2 cellular contexts compared by ENCODE assay signal in the genomic region with DNA sequence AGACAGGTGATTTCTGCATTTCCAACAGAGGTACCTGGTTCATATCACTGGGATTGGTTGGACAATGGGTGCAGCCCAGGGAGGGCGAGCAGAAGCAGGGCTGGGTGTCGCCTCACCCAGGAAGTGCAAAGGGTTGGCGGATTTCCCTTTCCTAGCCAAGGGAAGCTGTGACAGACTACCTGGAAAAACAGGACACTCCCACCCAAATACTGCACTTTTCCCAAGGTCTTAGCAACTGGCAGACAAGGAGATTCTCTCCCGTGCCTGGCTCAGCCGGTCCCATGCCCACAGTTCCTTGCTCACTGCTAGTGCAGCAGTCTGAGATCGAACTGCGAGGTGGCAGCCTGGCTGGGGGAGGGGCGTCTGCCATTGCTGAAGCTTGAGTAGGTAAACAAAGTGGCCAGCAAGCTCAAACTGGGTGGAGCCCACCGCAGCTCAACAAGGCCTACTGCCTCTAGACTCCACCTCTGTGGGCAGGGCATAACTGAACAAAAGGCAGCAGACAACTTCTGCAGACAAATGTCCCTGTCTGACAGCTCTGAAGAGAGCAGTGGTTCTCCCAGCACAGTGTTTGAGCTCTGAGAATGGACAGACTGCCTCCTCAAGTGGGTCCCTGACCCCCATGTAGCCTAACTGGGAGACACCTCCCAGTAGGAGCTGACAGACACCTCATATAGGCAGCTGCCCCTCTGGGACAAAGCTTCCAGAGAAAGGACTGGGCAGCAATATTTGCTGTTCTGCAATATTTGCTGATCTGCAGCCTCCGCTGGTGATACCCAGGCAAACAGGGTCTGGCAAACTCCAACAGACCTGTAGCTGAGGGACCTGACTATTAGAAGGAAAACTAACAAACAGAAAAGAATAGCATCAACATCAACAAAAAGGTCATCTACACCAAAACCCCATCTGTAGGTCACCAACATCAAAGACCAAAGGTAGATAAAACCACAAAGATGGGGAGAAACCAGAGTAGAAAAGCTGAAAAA.
TF ChIP-seq lines count a peak whose summit lies in the region.

No MANE protein-coding gene starts in this region.

TF ChIP-seq in HEK293, 187 proteins besides CTCF, POLR2A, EP300 and RAD21:
- TF ChIP-seq KLF1 (tag by site-specific recombination; IDR thresholded peaks at IDR 0.05) = peak; percentile 25; the same call in 1 of the 2 replicates

TF ChIP-seq in HepG2, 621 proteins besides CTCF, POLR2A, EP300 and RAD21 (continues in another document):
- TF ChIP-seq KLF13 (CRISPR knock-in tag; IDR thresholded peaks at IDR 0.05) = 0 out of 2 replicates have a peak, but pooled peaks have one; percentile 22
- TF ChIP-seq, protein P1, sequence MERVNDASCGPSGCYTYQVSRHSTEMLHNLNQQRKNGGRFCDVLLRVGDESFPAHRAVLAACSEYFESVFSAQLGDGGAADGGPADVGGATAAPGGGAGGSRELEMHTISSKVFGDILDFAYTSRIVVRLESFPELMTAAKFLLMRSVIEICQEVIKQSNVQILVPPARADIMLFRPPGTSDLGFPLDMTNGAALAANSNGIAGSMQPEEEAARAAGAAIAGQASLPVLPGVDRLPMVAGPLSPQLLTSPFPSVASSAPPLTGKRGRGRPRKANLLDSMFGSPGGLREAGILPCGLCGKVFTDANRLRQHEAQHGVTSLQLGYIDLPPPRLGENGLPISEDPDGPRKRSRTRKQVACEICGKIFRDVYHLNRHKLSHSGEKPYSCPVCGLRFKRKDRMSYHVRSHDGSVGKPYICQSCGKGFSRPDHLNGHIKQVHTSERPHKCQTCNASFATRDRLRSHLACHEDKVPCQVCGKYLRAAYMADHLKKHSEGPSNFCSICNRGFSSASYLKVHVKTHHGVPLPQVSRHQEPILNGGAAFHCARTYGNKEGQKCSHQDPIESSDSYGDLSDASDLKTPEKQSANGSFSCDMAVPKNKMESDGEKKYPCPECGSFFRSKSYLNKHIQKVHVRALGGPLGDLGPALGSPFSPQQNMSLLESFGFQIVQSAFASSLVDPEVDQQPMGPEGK (CRISPR knock-in tag; IDR thresholded peaks at IDR 0.05) = 0 out of 2 replicates have a peak, but pooled peaks have one; percentile 26
- peak; percentile 15; the same call in 1 of the 2 replicates for TF ChIP-seq ZNF644 (CRISPR knock-in tag; IDR thresholded peaks at IDR 0.05; ENCODE audit: low read depth)
- peak; percentile 77; the same call in 1 of the 2 replicates for TF ChIP-seq FOXO1 (CRISPR knock-in tag; IDR thresholded peaks at IDR 0.05)
- TF ChIP-seq ZNF564 (CRISPR knock-in tag; IDR thresholded peaks at IDR 0.05) = 0 out of 2 replicates have a peak, but pooled peaks have one; percentile 58
- peak; percentile 59; the same call in 1 of the 2 replicates for TF ChIP-seq NR2C2 (CRISPR knock-in tag; IDR thresholded peaks at IDR 0.05; ENCODE audit: borderline replicate concordance)
- peak; percentile 63 for TF ChIP-seq GATAD2A (CRISPR knock-in tag; IDR thresholded peaks at IDR 0.05)
- TF ChIP-seq MYPOP (CRISPR knock-in tag; IDR thresholded peaks at IDR 0.05) = peak; percentile 60
- TF ChIP-seq, protein P2, sequence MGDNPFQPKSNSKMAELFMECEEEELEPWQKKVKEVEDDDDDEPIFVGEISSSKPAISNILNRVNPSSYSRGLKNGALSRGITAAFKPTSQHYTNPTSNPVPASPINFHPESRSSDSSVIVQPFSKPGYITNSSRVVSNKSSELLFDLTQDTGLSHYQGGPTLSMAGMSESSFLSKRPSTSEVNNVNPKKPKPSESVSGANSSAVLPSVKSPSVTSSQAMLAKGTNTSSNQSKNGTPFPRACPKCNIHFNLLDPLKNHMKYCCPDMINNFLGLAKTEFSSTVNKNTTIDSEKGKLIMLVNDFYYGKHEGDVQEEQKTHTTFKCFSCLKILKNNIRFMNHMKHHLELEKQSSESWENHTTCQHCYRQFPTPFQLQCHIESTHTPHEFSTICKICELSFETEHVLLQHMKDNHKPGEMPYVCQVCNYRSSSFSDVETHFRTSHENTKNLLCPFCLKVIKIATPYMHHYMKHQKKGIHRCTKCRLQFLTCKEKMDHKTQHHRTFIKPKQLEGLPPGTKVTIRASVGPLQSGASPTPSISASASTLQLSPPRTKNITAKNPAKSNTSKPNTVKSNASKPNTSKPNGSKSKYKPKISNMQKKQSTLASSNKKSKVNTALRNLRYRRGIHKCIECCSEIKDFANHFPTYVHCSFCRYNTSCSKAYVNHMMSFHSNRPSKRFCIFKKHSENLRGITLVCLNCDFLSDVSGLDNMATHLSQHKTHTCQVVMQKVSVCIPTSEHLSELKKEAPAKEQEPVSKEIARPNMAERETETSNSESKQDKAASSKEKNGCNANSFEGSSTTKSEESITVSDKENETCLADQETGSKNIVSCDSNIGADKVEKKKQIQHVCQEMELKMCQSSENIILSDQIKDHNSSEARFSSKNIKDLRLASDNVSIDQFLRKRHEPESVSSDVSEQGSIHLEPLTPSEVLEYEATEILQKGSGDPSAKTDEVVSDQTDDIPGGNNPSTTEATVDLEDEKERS (CRISPR knock-in tag; IDR thresholded peaks at IDR 0.05) = peak; percentile 67; the same call in 1 of the 2 replicates
- TF ChIP-seq KDM3A (CRISPR knock-in tag; IDR thresholded peaks at IDR 0.05; ENCODE audit: low read depth) = peak; percentile 66; the same call in 1 of the 2 replicates
- TF ChIP-seq PAXIP1 (CRISPR knock-in tag; conservative IDR thresholded peaks at IDR 0.05) = peak; percentile 79
- peak; percentile 25; the same call in 1 of the 2 replicates for TF ChIP-seq SP4 (CRISPR knock-in tag; IDR thresholded peaks at IDR 0.05)
- TF ChIP-seq, protein P3, sequence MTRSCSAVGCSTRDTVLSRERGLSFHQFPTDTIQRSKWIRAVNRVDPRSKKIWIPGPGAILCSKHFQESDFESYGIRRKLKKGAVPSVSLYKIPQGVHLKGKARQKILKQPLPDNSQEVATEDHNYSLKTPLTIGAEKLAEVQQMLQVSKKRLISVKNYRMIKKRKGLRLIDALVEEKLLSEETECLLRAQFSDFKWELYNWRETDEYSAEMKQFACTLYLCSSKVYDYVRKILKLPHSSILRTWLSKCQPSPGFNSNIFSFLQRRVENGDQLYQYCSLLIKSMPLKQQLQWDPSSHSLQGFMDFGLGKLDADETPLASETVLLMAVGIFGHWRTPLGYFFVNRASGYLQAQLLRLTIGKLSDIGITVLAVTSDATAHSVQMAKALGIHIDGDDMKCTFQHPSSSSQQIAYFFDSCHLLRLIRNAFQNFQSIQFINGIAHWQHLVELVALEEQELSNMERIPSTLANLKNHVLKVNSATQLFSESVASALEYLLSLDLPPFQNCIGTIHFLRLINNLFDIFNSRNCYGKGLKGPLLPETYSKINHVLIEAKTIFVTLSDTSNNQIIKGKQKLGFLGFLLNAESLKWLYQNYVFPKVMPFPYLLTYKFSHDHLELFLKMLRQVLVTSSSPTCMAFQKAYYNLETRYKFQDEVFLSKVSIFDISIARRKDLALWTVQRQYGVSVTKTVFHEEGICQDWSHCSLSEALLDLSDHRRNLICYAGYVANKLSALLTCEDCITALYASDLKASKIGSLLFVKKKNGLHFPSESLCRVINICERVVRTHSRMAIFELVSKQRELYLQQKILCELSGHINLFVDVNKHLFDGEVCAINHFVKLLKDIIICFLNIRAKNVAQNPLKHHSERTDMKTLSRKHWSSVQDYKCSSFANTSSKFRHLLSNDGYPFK (CRISPR knock-in tag; IDR thresholded peaks at IDR 0.05; ENCODE audit: borderline replicate concordance) = peak; percentile 52; the same call in 1 of the 2 replicates
- peak; percentile 32; the same call in 1 of the 2 replicates for TF ChIP-seq ZMYM2 (CRISPR knock-in tag; IDR thresholded peaks at IDR 0.05)
- TF ChIP-seq ZNF678 (CRISPR knock-in tag; IDR thresholded peaks at IDR 0.05) = 0 out of 2 replicates have a peak, but pooled peaks have one; percentile 62
- peak; percentile 44; the same call in 1 of the 2 replicates for TF ChIP-seq SAP130 (CRISPR knock-in tag; IDR thresholded peaks at IDR 0.05; ENCODE audit: low read depth)
- TF ChIP-seq JUN (CRISPR knock-in tag; IDR thresholded peaks at IDR 0.05) = peak; percentile 66; the same call in 1 of the 2 replicates
- peak; percentile 37; the same call in 1 of the 2 replicates for TF ChIP-seq DMAP1 (CRISPR knock-in tag; IDR thresholded peaks at IDR 0.05)
- TF ChIP-seq KLF16 (CRISPR knock-in tag; IDR thresholded peaks at IDR 0.05) = 0 out of 4 replicates have a peak, but pooled peaks of 1 of the 2 experiments have one; percentile 25
- TF ChIP-seq DRAP1 (CRISPR knock-in tag; IDR thresholded peaks at IDR 0.05) = peak; percentile 82
- 0 out of 2 replicates have a peak, but pooled peaks have one; percentile 17 for TF ChIP-seq ETV5 (CRISPR knock-in tag; IDR thresholded peaks at IDR 0.05; ENCODE audit: borderline replicate concordance)
- TF ChIP-seq ZNF264 (CRISPR knock-in tag; IDR thresholded peaks at IDR 0.05) = peak; percentile 31; the same call in 1 of the 2 replicates
- TF ChIP-seq HMGXB4 (CRISPR knock-in tag; IDR thresholded peaks at IDR 0.05; ENCODE audit: borderline replicate concordance in 1 of 2, low read depth in 1 of 2) = peak in 1 of 2 experiments; percentile 60; a peak in 2 of 4 replicates
- TF ChIP-seq ZNF709 (CRISPR knock-in tag; IDR thresholded peaks at IDR 0.05) = peak; percentile 24; the same call in 1 of the 2 replicates
- TF ChIP-seq MTA1 (CRISPR knock-in tag; IDR thresholded peaks at IDR 0.05; ENCODE audit: borderline replicate concordance) = peak; percentile 85; the same call in 1 of the 2 replicates
- peak; percentile 41; the same call in 1 of the 2 replicates for TF ChIP-seq SAFB2 (CRISPR knock-in tag; IDR thresholded peaks at IDR 0.05; ENCODE audit: borderline replicate concordance, low read depth)
- TF ChIP-seq ZKSCAN5 (CRISPR knock-in tag; IDR thresholded peaks at IDR 0.05) = 0 out of 2 replicates have a peak, but pooled peaks have one; percentile 58
- peak; percentile 84 for TF ChIP-seq ZNF501 (CRISPR knock-in tag; IDR thresholded peaks at IDR 0.05)
- TF ChIP-seq, protein P4, sequence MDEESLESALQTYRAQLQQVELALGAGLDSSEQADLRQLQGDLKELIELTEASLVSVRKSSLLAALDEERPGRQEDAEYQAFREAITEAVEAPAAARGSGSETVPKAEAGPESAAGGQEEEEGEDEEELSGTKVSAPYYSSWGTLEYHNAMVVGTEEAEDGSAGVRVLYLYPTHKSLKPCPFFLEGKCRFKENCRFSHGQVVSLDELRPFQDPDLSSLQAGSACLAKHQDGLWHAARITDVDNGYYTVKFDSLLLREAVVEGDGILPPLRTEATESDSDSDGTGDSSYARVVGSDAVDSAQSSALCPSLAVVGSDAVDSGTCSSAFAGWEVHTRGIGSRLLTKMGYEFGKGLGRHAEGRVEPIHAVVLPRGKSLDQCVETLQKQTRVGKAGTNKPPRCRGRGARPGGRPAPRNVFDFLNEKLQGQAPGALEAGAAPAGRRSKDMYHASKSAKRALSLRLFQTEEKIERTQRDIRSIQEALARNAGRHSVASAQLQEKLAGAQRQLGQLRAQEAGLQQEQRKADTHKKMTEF (CRISPR knock-in tag; IDR thresholded peaks at IDR 0.05) = peak; percentile 85
- TF ChIP-seq ZNF292 (CRISPR knock-in tag; IDR thresholded peaks at IDR 0.05; ENCODE audit: borderline replicate concordance, low read depth) = peak; percentile 90
- TF ChIP-seq CEBPG (CRISPR knock-in tag; IDR thresholded peaks at IDR 0.05) = peak; percentile 5; the same call in 1 of the 2 replicates
- TF ChIP-seq ZNF691 (CRISPR knock-in tag; IDR thresholded peaks at IDR 0.05; ENCODE audit: borderline replicate concordance, low read depth) = peak; percentile 78; the same call in 1 of the 2 replicates
- 0 out of 2 replicates have a peak, but pooled peaks have one; percentile 60 for TF ChIP-seq ZNF619 (CRISPR knock-in tag; IDR thresholded peaks at IDR 0.05)
